In genomic region chr9:130532426-130532825, GRCh38 we compare ENCODE assay signal across 23 cellular contexts.
"Had no signal": no experiment of that assay in that cellular context is flagged by ENCODE, and none has a peak within 500 bp of the region (broad histone marks: within the 10 kb centered on the region; RNA-seq: fewer than 3 reads in every experiment).

No MANE protein-coding gene starts in this region.

- H3K9me3 ChIP-seq: body of pancreas, esophagus muscularis mucosa, gastrocnemius medialis, upper lobe of right lung had no signal

- H3K4me1 ChIP-seq: parathyroid adenoma had no signal

- H3K27ac Mint-ChIP-seq: activated naive CD4-positive, alpha-beta T cell treated with anti-CD3 and anti-CD28 coated beads, Interleukin-2, amount 10 ng/mL, durations not matched to agents 7 days and 5 days; memory B cell; natural killer cell treated with Interleukin-12 subunit alpha and Interleukin-12 subunit beta and Interleukin-15 and Interleukin-18, amount 100 ng/mL, for 72 hours; WTC11 had no signal

- H3K9me3 Mint-ChIP-seq: activated naive CD4-positive, alpha-beta T cell treated with anti-CD3 and anti-CD28 coated beads, Interleukin-2, amount 10 ng/mL, durations not matched to agents 7 days and 5 days; memory B cell; natural killer cell treated with Interleukin-12 subunit alpha and Interleukin-12 subunit beta and Interleukin-15 and Interleukin-18, amount 100 ng/mL, for 72 hours; WTC11 had no signal

- DNase-seq: activated CD4-positive, alpha-beta T cell treated with anti-CD3 and anti-CD28 coated beads, Interleukin-2, amount 50 U/mL, for 4 hours; activated effector memory CD4-positive, alpha-beta T cell treated with anti-CD3 and anti-CD28 coated beads, Interleukin-2, amount 50 U/mL, for 16 hours; activated naive CD4-positive, alpha-beta T cell treated with anti-CD3 and anti-CD28 coated beads, Interleukin-2, amount 10 ng/mL, durations not matched to agents 7 days and 5 days; activated T-cell treated with anti-CD3 and anti-CD28 coated beads for 4 hours; body of pancreas; central memory CD4-positive, alpha-beta T cell; dermis blood vessel endothelial cell; effector memory CD4-positive, alpha-beta T cell; gastrocnemius medialis; head of caudate nucleus; hypothalamus; left cardiac atrium; nucleus accumbens; right cardiac atrium; stimulated activated CD4-positive, alpha-beta T cell treated with anti-CD3 and anti-CD28 coated beads, Interleukin-4, amount 100 ng/mL, for 4 hours; stimulated activated naive CD8-positive, alpha-beta T cell treated with anti-CD3 and anti-CD28 coated beads, Interleukin-15, Interleukin-2, amounts not matched to agents 100 U/mL and 50 U/mL, for 24 hours; T-helper 1 cell; upper lobe of right lung had no signal

- H3K36me3 ChIP-seq: esophagus muscularis mucosa, gastrocnemius medialis, upper lobe of right lung had no signal

- H3K4me1 Mint-ChIP-seq: activated naive CD4-positive, alpha-beta T cell treated with anti-CD3 and anti-CD28 coated beads, Interleukin-2, amount 10 ng/mL, durations not matched to agents 7 days and 5 days; memory B cell had no signal

- H3K27ac ChIP-seq: body of pancreas, esophagus muscularis mucosa, gastrocnemius medialis, parathyroid adenoma, upper lobe of right lung had no signal

- H3K27me3 ChIP-seq: body of pancreas had no signal

- H3K36me3 Mint-ChIP-seq: activated naive CD4-positive, alpha-beta T cell treated with anti-CD3 and anti-CD28 coated beads, Interleukin-2, amount 10 ng/mL, durations not matched to agents 7 days and 5 days; memory B cell; natural killer cell treated with Interleukin-12 subunit alpha and Interleukin-12 subunit beta and Interleukin-15 and Interleukin-18, amount 100 ng/mL, for 72 hours; WTC11 had no signal

- H3K4me3 Mint-ChIP-seq: activated naive CD4-positive, alpha-beta T cell treated with anti-CD3 and anti-CD28 coated beads, Interleukin-2, amount 10 ng/mL, durations not matched to agents 7 days and 5 days; memory B cell; natural killer cell treated with Interleukin-12 subunit alpha and Interleukin-12 subunit beta and Interleukin-15 and Interleukin-18, amount 100 ng/mL, for 72 hours; WTC11 had no signal

- H3K4me3 ChIP-seq: body of pancreas, esophagus muscularis mucosa, gastrocnemius medialis, upper lobe of right lung had no signal

- ATAC-seq: body of pancreas; gastrocnemius medialis; left cardiac atrium; natural killer cell treated with Interleukin-12 subunit alpha and Interleukin-12 subunit beta and Interleukin-15 and Interleukin-18, amount 100 ng/mL, for 72 hours; right cardiac atrium; stimulated activated naive CD8-positive, alpha-beta T cell treated with anti-CD3 and anti-CD28 coated beads, Interleukin-15, Interleukin-2, amounts not matched to agents 100 U/mL and 50 U/mL, for 24 hours; upper lobe of right lung; WTC11 had no signal
